ENCODE assay signal across 8 cellular contexts in genomic region chr2:133886735-133887675, GRCh38.
DNase-seq lines count a peak whose midpoint lies in the region; ATAC-seq and TF ChIP-seq lines count a peak whose summit lies in the region.

No MANE protein-coding gene starts in this region.

- peak; percentile 75 for TF ChIP-seq CTCF in AG04450 (IDR thresholded peaks at IDR 0.05; ENCODE audit: low read depth, low read length)

- DNase-seq in AG04450 (ENCODE audit: low read depth, low spot score) (peak; percentile 77), NCI-H510A treated with DMSO at 0.1 percent for 48 hours (lab: John Stamatoyannopoulos, UW) (peak; percentile 38), epidermal melanocyte (ENCODE audit: insufficient read length, low spot score) (peak; percentile 53), midbrain (lab: John Stamatoyannopoulos, UW) (peak; percentile 74)
- peak; percentile 50 to 67 for DNase-seq in activated CD4-positive, alpha-beta T cell treated with anti-CD3 and anti-CD28 coated beads, Interleukin-2, amount 50 U/mL, for 48 hours
- peak in 5 of 6 experiments; percentile 1 to 25 (median 18) for DNase-seq in stimulated activated naive CD4-positive, alpha-beta T cell (lab: John Stamatoyannopoulos, UW)

- ATAC-seq in GM18511 (IDR thresholded peaks at IDR 0.05; ENCODE audit: unreplicated experiment) (peak; percentile 90), HG03432 (IDR thresholded peaks at IDR 0.05; ENCODE audit: unreplicated experiment) (peak; percentile 77)

- POLR2A ChIA-PET in AG04450 (lab: Yijun Ruan, JAX) = interaction anchor here (0.6 to 2.0 kb wide), 9 partner anchors 33 to 532 kb away, joined by 3 to 19 read pairs (median 3); no protein-coding TSS in a partner anchor

- H3K4me3 ChIP-seq in AG04450 (ENCODE audit: low read depth, low read length) = no peak overlapping the region; the same call in 1 of the 2 replicates

- H3K27ac ChIP-seq in AG04450 (ENCODE audit: low read depth, low read length) = peak overlapping the region; percentile 75

- H3K27me3 ChIP-seq in AG04450 (ENCODE audit: control insufficient read depth, insufficient read depth, low read length) = peaks cover 3% of the 10 kb centered on the region

- H3K9me3 ChIP-seq in AG04450 (ENCODE audit: control insufficient read depth, insufficient read depth, low read length) = no peaks in the 10 kb centered on the region

- CTCF ChIA-PET in AG04450 (lab: Charles Lee) = interaction anchor here (0.6 to 5.6 kb wide), 29 partner anchors 11 to 563 kb away, joined by 3 to 96 read pairs (median 3); no protein-coding TSS in a partner anchor

Comparison
In these comparisons a context has a peak if more than half of its experiments do, and no peak if none do; other contexts are left out.
1. DNase-seq: peak in every context shown above with its lines; median percentile 77 in AG04450; 74 in midbrain; 58 in activated CD4-positive, alpha-beta T cell treated with anti-CD3 and anti-CD28 coated beads, Interleukin-2, amount 50 U/mL, for 48 hours; 53 in epidermal melanocyte; 38 in NCI-H510A treated with DMSO at 0.1 percent for 48 hours; 18 in stimulated activated naive CD4-positive, alpha-beta T cell.